ENCODE assay signal across 10 cellular contexts in the genomic region with DNA sequence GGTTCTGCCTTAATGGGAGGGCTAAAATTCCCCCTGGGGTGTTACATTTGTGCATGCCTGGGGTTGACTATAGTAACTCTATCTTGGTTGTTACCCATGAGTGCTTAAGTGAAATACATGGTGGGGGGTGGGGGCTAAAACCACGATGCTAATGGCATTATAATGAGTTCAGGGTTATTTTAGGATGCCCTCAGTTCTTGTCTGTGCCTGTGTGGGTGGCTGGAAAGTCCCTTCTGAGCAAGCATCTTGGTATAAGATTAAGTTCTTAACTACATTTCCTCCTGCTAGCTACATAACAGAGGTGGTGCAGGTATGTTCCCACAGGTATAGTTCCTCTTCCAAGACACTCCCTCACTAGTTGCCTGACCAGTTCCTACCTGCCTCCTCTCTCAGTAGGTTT.
DNase-seq lines count a peak whose midpoint lies in the region; ATAC-seq and TF ChIP-seq lines count a peak whose summit lies in the region.
"Had no signal": no experiment of that assay in that cellular context is flagged by ENCODE, and none has a peak within 500 bp of the region (broad histone marks: within the 10 kb centered on the region; RNA-seq: fewer than 3 reads in every experiment).

No MANE protein-coding gene starts in this region.

- H3K4me1 ChIP-seq in OCI-LY1 (ENCODE audit: insufficient read depth, low read length, severe bottlenecking) (peaks cover 12% of the 10 kb centered on the region), HAP-1 (no peaks in the 10 kb centered on the region)

- in situ Hi-C loops in HAP-1 (cut with MboI; ENCODE audit: low sequenced_read_pairs): no loop called here

- CTCF ChIA-PET in GM10248 (lab: Yijun Ruan, JAX): no interaction called here

- TF ChIP-seq CTCF in GM10248 (IDR thresholded peaks at IDR 0.05; ENCODE audit: control extremely low read depth, extremely low read depth, low read depth, missing control alignments): no peak
- TF ChIP-seq CTCF in OCI-LY1 (IDR thresholded peaks at IDR 0.05; ENCODE audit: low read length): no peak

- peak overlapping the region; percentile 78 for H3K27ac ChIP-seq in OCI-LY1 (ENCODE audit: low read depth, low read length, poor library complexity, severe bottlenecking)

- intact Hi-C loops in posterior vena cava (cut with DNase I): no loop called here

- H3K4me3 ChIP-seq in OCI-LY1 (ENCODE audit: low read depth, low read length, poor library complexity, severe bottlenecking) (no peak overlapping the region), HAP-1 (no peak overlapping the region)

- POLR2A ChIA-PET in GM10248 (lab: Yijun Ruan, JAX): no interaction called here

- H4K20me1 ChIP-seq in OCI-LY1 (ENCODE audit: insufficient read depth, low read length): no peaks in the 10 kb centered on the region

- no peaks in the 10 kb centered on the region for H3K36me3 ChIP-seq in OCI-LY1 (ENCODE audit: insufficient read depth, low read length)
- no peaks in the 10 kb centered on the region for H3K36me3 ChIP-seq in HAP-1 (replicated peaks)

- H3K79me2 ChIP-seq in OCI-LY1 (ENCODE audit: insufficient read depth, low read length): no peaks in the 10 kb centered on the region

- H3F3A ChIP-seq in OCI-LY1 (ENCODE audit: insufficient read depth, low read length): no peaks in the 10 kb centered on the region

- peak overlapping the region; percentile 7; the same call in 1 of the 2 replicates for H3K4me2 ChIP-seq in OCI-LY1 (ENCODE audit: low read length)

- H2AFZ ChIP-seq in OCI-LY1 (ENCODE audit: low read length): no peak overlapping the region

- H3K27me3 ChIP-seq in OCI-LY1 (ENCODE audit: insufficient read depth, low read length) (no peaks in the 10 kb centered on the region), HAP-1 (ENCODE audit: low read depth) (no peaks in the 10 kb centered on the region)

- H3K9ac ChIP-seq in OCI-LY1 (ENCODE audit: low read length): no peak overlapping the region

- ATAC-seq in GM19395 (IDR thresholded peaks at IDR 0.05; ENCODE audit: unreplicated experiment) (peak; percentile 98), HG02938 (IDR thresholded peaks at IDR 0.05; ENCODE audit: unreplicated experiment) (peak; percentile 80)

- no peaks in the 10 kb centered on the region for H3K9me2 ChIP-seq in OCI-LY1 (ENCODE audit: low read depth, low read length)

- H3K9me3 ChIP-seq in OCI-LY1 (ENCODE audit: low read length) (peaks cover 3% of the 10 kb centered on the region; the same call in 1 of the 2 replicates), HAP-1 (no peaks in the 10 kb centered on the region)

- DNase-seq in GM10248 (ENCODE audit: extremely low spot score) (peak; percentile 5), HAP-1 (ENCODE audit: low spot score in 2 of 2) (no peak), AG08395 (ENCODE audit: low spot score) (no peak), posterior vena cava (ENCODE audit: low spot score) (no peak)
- DNase-seq in effector CD4-positive, alpha-beta T cell: no peak
- DNase-seq: activated CD4-positive, alpha-beta T cell treated with anti-CD3 and anti-CD28 coated beads for 4 hours; C1 segment of cervical spinal cord had no signal
